8 cellular contexts compared by ENCODE assay signal in genomic region chr10:84194424-84195043, GRCh38. TPM values are rescaled to one million over a fixed set of nuclear protein-coding genes. Genes with fewer than 3 reads are reported as not detected.
DNase-seq lines count a peak whose midpoint lies in the region; ATAC-seq and TF ChIP-seq lines count a peak whose summit lies in the region.

Gene CDHR1, plus strand, starts transcription at chr10:84194537. Its CDS starts 224 bp downstream, at chr10:84194761.

- peak; percentile 87 for ATAC-seq in GM18498 (IDR thresholded peaks at IDR 0.05; ENCODE audit: unreplicated experiment)

- intact Hi-C loops in OCI-LY7 (cut with micrococcal nuclease; ENCODE audit: unreplicated experiment): no loop called here

- DNase-seq in HEK293T (ENCODE audit: extremely low spot score) (peak; percentile 68), NCI-H2196 (lab: John Stamatoyannopoulos, UW; ENCODE audit: unreplicated experiment) (peak; percentile 44), hepatocyte (ENCODE audit: low spot score) (peak; percentile 56), inferior parietal cortex (ENCODE audit: extremely low spot score) (no peak), OCI-LY7 (ENCODE audit: low spot score) (no peak)
- peak; percentile 74 for DNase-seq in activated effector memory CD4-positive, alpha-beta T cell treated with anti-CD3 and anti-CD28 coated beads, Interleukin-2, amount 50 U/mL, for 16 hours

- CTCF ChIA-PET in HEK293T (lab: Yijun Ruan, JAX): no interaction called here
- CTCF ChIA-PET in OCI-LY7 (lab: Charles Lee; ENCODE audit: unreplicated experiment): no interaction called here

- H3K36me3 ChIP-seq in hepatocyte (replicated peaks; ENCODE audit: insufficient read depth, low read depth): no peaks in the 10 kb centered on the region
- H3K36me3 ChIP-seq in skeletal muscle satellite cell (ENCODE audit: insufficient read depth, low read length): no peaks in the 10 kb centered on the region
- H3K36me3 ChIP-seq in OCI-LY7 (ENCODE audit: insufficient read depth, low read length): no peaks in the 10 kb centered on the region

- peak within 1 kb of the TSS; percentile 33 for H3K4me3 ChIP-seq in hepatocyte
- H3K4me3 ChIP-seq in skeletal muscle satellite cell (ENCODE audit: low read length): peak within 1 kb of the TSS; percentile 56
- no peak within 1 kb of the TSS for H3K4me3 ChIP-seq in OCI-LY7 (ENCODE audit: low read depth, low read length, poor library complexity, severe bottlenecking)

- H4K20me1 ChIP-seq in hepatocyte (ENCODE audit: insufficient read depth, poor library complexity, severe bottlenecking): no peaks in the 10 kb centered on the region
- H4K20me1 ChIP-seq in OCI-LY7 (ENCODE audit: insufficient read depth, low read length): no peaks in the 10 kb centered on the region

- POLR2A ChIA-PET in HEK293T (lab: Yijun Ruan, JAX) (no interaction called here), OCI-LY7 (lab: Charles Lee) (interaction anchor here (0.9 kb wide), 1 partner anchor 20 kb away, joined by 5 read pairs; no protein-coding TSS in a partner anchor)

- 3% methylated on average over 30 of the region's 61 CpGs for WGBS in hepatocyte (ENCODE audit: low lambda C conversion rate, missing lambda C conversion rate)

- H3K9me3 ChIP-seq in hepatocyte (ENCODE audit: low read depth) (no peaks in the 10 kb centered on the region), skeletal muscle satellite cell (replicated peaks; ENCODE audit: low read length) (no peaks in the 10 kb centered on the region), OCI-LY7 (ENCODE audit: low read length) (no peaks in the 10 kb centered on the region)

- no TSS peak for BruUV-seq in OCI-LY7 (replicated peaks; lab: Mats Ljungman, UMichigan)

- H3K27ac ChIP-seq in hepatocyte: no peak within 1 kb of the TSS
- no peak within 1 kb of the TSS for H3K27ac ChIP-seq in OCI-LY7 (ENCODE audit: low read depth, low read length, poor library complexity, severe bottlenecking)

- no peaks in the 10 kb centered on the region for H3K79me2 ChIP-seq in hepatocyte
- no peaks in the 10 kb centered on the region for H3K79me2 ChIP-seq in OCI-LY7 (ENCODE audit: insufficient read depth, low read depth, low read length)

- no peaks in the 10 kb centered on the region for H3K4me1 ChIP-seq in hepatocyte (ENCODE audit: insufficient read depth)
- no peaks in the 10 kb centered on the region for H3K4me1 ChIP-seq in skeletal muscle satellite cell (ENCODE audit: control insufficient read depth, insufficient read depth, low read length)
- no peaks in the 10 kb centered on the region for H3K4me1 ChIP-seq in OCI-LY7 (ENCODE audit: insufficient read depth, low read length, poor library complexity, severe bottlenecking)

- H3K4me2 ChIP-seq in hepatocyte: peak within 1 kb of the TSS; percentile 97
- peak within 1 kb of the TSS; percentile 75 for H3K4me2 ChIP-seq in skeletal muscle satellite cell (ENCODE audit: low read length)
- no peak within 1 kb of the TSS; the same call in 1 of the 2 replicates for H3K4me2 ChIP-seq in OCI-LY7 (ENCODE audit: low read length)

- H2AFZ ChIP-seq in hepatocyte (peak within 1 kb of the TSS; percentile 63), OCI-LY7 (ENCODE audit: low read length) (no peak within 1 kb of the TSS)

- H3K9me2 ChIP-seq in hepatocyte (replicated peaks; ENCODE audit: insufficient read depth) (no peaks in the 10 kb centered on the region), OCI-LY7 (ENCODE audit: insufficient read depth, low read length) (no peaks in the 10 kb centered on the region)

- TF ChIP-seq CTCF in hepatocyte (IDR thresholded peaks at IDR 0.05; ENCODE audit: poor library complexity): no peak
- TF ChIP-seq CTCF in OCI-LY7 (conservative IDR thresholded peaks at IDR 0.05; ENCODE audit: low read length): no peak

- no peak within 1 kb of the TSS for H3K9ac ChIP-seq in skeletal muscle satellite cell (ENCODE audit: low read depth, low read length)

- H3K27me3 ChIP-seq in hepatocyte: peaks cover 66% of the 10 kb centered on the region
- H3K27me3 ChIP-seq in skeletal muscle satellite cell (ENCODE audit: control insufficient read depth, insufficient read depth, low read length): peaks cover 59% of the 10 kb centered on the region

TF ChIP-seq in HEK293T, 16 proteins besides CTCF, POLR2A, EP300 and RAD21:
- TF ChIP-seq SUZ12 (IDR thresholded peaks at IDR 0.05) (no peak), FOXM1 (IDR thresholded peaks at IDR 0.05; ENCODE audit: borderline replicate concordance) (no peak), FOXA1 (IDR thresholded peaks at IDR 0.05) (no peak), PKNOX1 (IDR thresholded peaks at IDR 0.05) (no peak), SP1 (IDR thresholded peaks at IDR 0.05) (no peak), FOXK2 (IDR thresholded peaks at IDR 0.05) (no peak), ZNF384 (IDR thresholded peaks at IDR 0.05) (no peak), ELF4 (IDR thresholded peaks at IDR 0.05) (no peak), HDGF (IDR thresholded peaks at IDR 0.05; ENCODE audit: borderline replicate concordance) (no peak), LEF1 (IDR thresholded peaks at IDR 0.05; ENCODE audit: borderline replicate concordance) (no peak), CTBP1 (IDR thresholded peaks at IDR 0.05; ENCODE audit: borderline replicate concordance) (no peak), BHLHE40 (IDR thresholded peaks at IDR 0.05; ENCODE audit: borderline replicate concordance) (no peak), ARNT (IDR thresholded peaks at IDR 0.05) (no peak), L3MBTL2 (conservative IDR thresholded peaks at IDR 0.05) (no peak), NFRKB (IDR thresholded peaks at IDR 0.05) (no peak), TARDBP (IDR thresholded peaks at IDR 0.05) (no peak)
TF ChIP-seq in HEK293T: peak in this region for 0.

RNA-seq across cellular contexts. Expression of gene CDHR1, which starts in this region (rescaled TPM):
- total RNA-seq in hepatocyte (0.03 and 0.24 TPM in 2 replicates), OCI-LY7 (2022) (not detected in 2 replicates)
- polyA plus RNA-seq in hepatocyte: 0.17 TPM in 1 of 2 replicates, not detected in the other
- not detected in 2 replicates for total RNA-seq in skeletal muscle satellite cell (2012; rRNA removed)
- not detected in 2 replicates for total RNA-seq in OCI-LY7 (2014; rRNA removed; shearing (Covaris generic))

Comparison
In these comparisons a context has a peak if more than half of its experiments do, and no peak if none do; other contexts are left out.
1. Peak in DNase-seq, H3K4me3 ChIP-seq and H3K4me2 ChIP-seq in hepatocyte; RNA of the gene not detected or under 1 TPM.
2. DNase-seq: peak in HEK293T (single experiment), NCI-H2196 (single experiment) and activated effector memory CD4-positive, alpha-beta T cell treated with anti-CD3 and anti-CD28 coated beads, Interleukin-2, amount 50 U/mL, for 16 hours (single experiment); none in inferior parietal cortex (single experiment) and OCI-LY7 (single experiment).